9 cellular contexts compared by ENCODE assay signal in genomic region chr14:74613211-74613914, GRCh38. TPM values are rescaled to one million over a fixed set of nuclear protein-coding genes. Genes with fewer than 3 reads are reported as not detected.
DNase-seq lines count a peak whose midpoint lies in the region; ATAC-seq, FAIRE-seq and TF ChIP-seq lines count a peak whose summit lies in the region.
"Had no signal": no experiment of that assay in that cellular context is flagged by ENCODE, and none has a peak within 500 bp of the region (broad histone marks: within the 10 kb centered on the region; RNA-seq: fewer than 3 reads in every experiment).

No MANE protein-coding gene starts in this region.

- H3K27me3 ChIP-seq in CD4-positive, alpha-beta T cell (ENCODE audit: control insufficient read depth, insufficient read depth, low read length): no peaks in the 10 kb centered on the region
- no peaks in the 10 kb centered on the region for H3K27me3 ChIP-seq in mammary epithelial cell (ENCODE audit: insufficient read depth, low read length)

- no peaks in the 10 kb centered on the region for H3K9me3 ChIP-seq in CD4-positive, alpha-beta T cell (ENCODE audit: control insufficient read depth, low read length)
- no peaks in the 10 kb centered on the region for H3K9me3 ChIP-seq in mammary epithelial cell (replicated peaks; ENCODE audit: insufficient read depth, low read length)
- H3K9me3 ChIP-seq: esophagus muscularis mucosa had no signal

- in situ Hi-C loops in mammary epithelial cell (cut with MboI; ENCODE audit: low sequenced_read_pairs in 2 of 2): loop anchor here in 1 of 2 donors (25.0 kb wide), 1 partner anchor 174 kb away; no protein-coding TSS in a partner anchor

- peak; percentile 44 for FAIRE-seq in HTR-8/SVneo (lab: Jason Lieb, UNC)
- FAIRE-seq: bronchial epithelial cell had no signal

- H3K4me3 Mint-ChIP-seq in CD4-positive, alpha-beta T cell: peak overlapping the region; percentile 78
- H3K4me3 Mint-ChIP-seq in neural crest cell: peak overlapping the region; percentile 71

- H3K27ac Mint-ChIP-seq in CD4-positive, alpha-beta T cell: no peak overlapping the region
- no peak overlapping the region for H3K27ac Mint-ChIP-seq in neural crest cell (ENCODE audit: unreplicated experiment)

- H3K4me1 Mint-ChIP-seq in CD4-positive, alpha-beta T cell (ENCODE audit: low read depth): peaks cover 38% of the 10 kb centered on the region
- peaks cover 15% of the 10 kb centered on the region for H3K4me1 Mint-ChIP-seq in neural crest cell

- H3K79me2 ChIP-seq in mammary epithelial cell (ENCODE audit: insufficient read depth, low read length): peaks cover 54% of the 10 kb centered on the region

- no peaks in the 10 kb centered on the region for H3K36me3 ChIP-seq in mammary epithelial cell (ENCODE audit: insufficient read depth, low read length)
- H3K36me3 ChIP-seq: esophagus muscularis mucosa had no signal

- TF ChIP-seq CTCF in CD4-positive, alpha-beta T cell (IDR thresholded peaks at IDR 0.05): no peak
- TF ChIP-seq CTCF in mammary epithelial cell (conservative IDR thresholded peaks at IDR 0.05 in 1 of 2, IDR thresholded peaks at IDR 0.05 in 1 of 2; ENCODE audit: extremely low read depth in 1 of 2, insufficient read depth in 1 of 2, low read depth in 1 of 2, low read length in 2 of 2): no peak
- TF ChIP-seq CTCF in neural crest cell (conservative IDR thresholded peaks at IDR 0.05): no peak

- CTCF ChIA-PET in CD4-positive, alpha-beta T cell (lab: Charles Lee): interaction anchor here (0.5 to 2.2 kb wide), 16 partner anchors 10 to 1552 kb away, joined by 3 to 17 read pairs (median 4); partner anchors contain the start of gene YLPM1
- CTCF ChIA-PET in mammary epithelial cell (lab: Charles Lee; ENCODE audit: low non-redundant PET): interaction anchor here (0.6 kb wide), 1 partner anchor 44 kb away, joined by 6 read pairs; no protein-coding TSS in a partner anchor

- no peak overlapping the region for H2AFZ ChIP-seq in mammary epithelial cell (ENCODE audit: low read depth, low read length)

- no peak for DNase-seq in CD4-positive, alpha-beta T cell
- DNase-seq in HTR-8/SVneo (ENCODE audit: insufficient read length, low spot score) (no peak), mammary epithelial cell (no peak), neural crest cell (ENCODE audit: low read depth, low spot score) (no peak), NCI-H1105 treated with DMSO at 0.1 percent for 48 hours (lab: John Stamatoyannopoulos, UW) (no peak), DMS153 treated with DMSO at 0.1 percent for 48 hours (lab: John Stamatoyannopoulos, UW; ENCODE audit: unreplicated experiment) (no peak)

- dilution Hi-C loops in mammary epithelial cell (cut with HindIII; ENCODE audit: low sequenced_read_pairs): no loop called here

- peaks cover 84% of the 10 kb centered on the region for H3K4me1 ChIP-seq in mammary epithelial cell (ENCODE audit: insufficient read depth, low read length)

- 82% methylated on average over 14 of the region's 16 CpGs for WGBS in mammary epithelial cell (ENCODE audit: low coverage, missing lambda C conversion rate)

- no peak for ATAC-seq in CD4-positive, alpha-beta T cell (ENCODE audit: poor library complexity)
- ATAC-seq in HG03565 (IDR thresholded peaks at IDR 0.05; ENCODE audit: unreplicated experiment): no peak

- intact Hi-C loops in CD4-positive, alpha-beta T cell (cut with DNase I, micrococcal nuclease): loop anchor here in 1 of 2 experiments (2.0 to 5.0 kb wide), 2 partner anchors 251 to 1364 kb away; no protein-coding TSS in a partner anchor
- intact Hi-C loops in mammary epithelial cell (cut with micrococcal nuclease): loop anchor here (5.0 kb wide), 1 partner anchor 34 kb away; no protein-coding TSS in a partner anchor

- BruUV-seq in mammary epithelial cell (replicated peaks; lab: Mats Ljungman, UMichigan): no TSS peak

- peak overlapping the region; percentile 19 for H3K4me2 ChIP-seq in mammary epithelial cell (ENCODE audit: insufficient read depth, low read depth, low read length)

- POLR2A ChIA-PET in CD4-positive, alpha-beta T cell (lab: Charles Lee): interaction anchor here (0.6 to 1.8 kb wide), 3 partner anchors 22 to 150 kb away, joined by 3 to 12 read pairs (median 3); partner anchors contain the start of genes ISCA2, NPC2 and YLPM1

- H3K27me3 Mint-ChIP-seq in CD4-positive, alpha-beta T cell: peaks cover 14% of the 10 kb centered on the region
- H3K27me3 Mint-ChIP-seq in neural crest cell (ENCODE audit: low read depth): peaks cover 66% of the 10 kb centered on the region

- no peaks in the 10 kb centered on the region for H3K36me3 Mint-ChIP-seq in CD4-positive, alpha-beta T cell (ENCODE audit: low read depth)
- H3K36me3 Mint-ChIP-seq in neural crest cell (ENCODE audit: low read depth): no peaks in the 10 kb centered on the region

- H4K20me1 ChIP-seq in mammary epithelial cell (ENCODE audit: insufficient read depth, low read length): no peaks in the 10 kb centered on the region

- no peaks in the 10 kb centered on the region for H3K9me3 Mint-ChIP-seq in CD4-positive, alpha-beta T cell
- H3K9me3 Mint-ChIP-seq in neural crest cell: no peaks in the 10 kb centered on the region

- H3K4me3 ChIP-seq in mammary epithelial cell (replicated peaks in 1 of 3; ENCODE audit: insufficient read depth in 1 of 3, low read depth in 2 of 3, low read length in 3 of 3): no peak overlapping the region

- H3K9ac ChIP-seq in mammary epithelial cell (ENCODE audit: insufficient read depth, low read length): no peak overlapping the region

- no peak overlapping the region for H3K27ac ChIP-seq in CD4-positive, alpha-beta T cell (ENCODE audit: low read depth, low read length)
- H3K27ac ChIP-seq in mammary epithelial cell (ENCODE audit: insufficient read depth, low read depth, low read length): no peak overlapping the region

RNA-seq across cellular contexts. Expression of gene LTBP2, which starts 1.3 kb away (rescaled TPM):
- under 1 TPM; 0.45 to 0.47 TPM for total RNA-seq in CD4-positive, alpha-beta T cell
- total RNA-seq in mammary epithelial cell (100 to 1,000 TPM; 104 to 322 TPM), neural crest cell (0.93 and 1.3 TPM in 2 replicates)
- polyA plus RNA-seq in mammary epithelial cell: 56.3 TPM
- polyA minus RNA-seq in mammary epithelial cell: 131 TPM

Comparison
In these comparisons a context has a peak if more than half of its experiments do, and no peak if none do; other contexts are left out.
1. RNA of gene LTBP2, which starts 1.3 kb away (total RNA-seq): 104 to 322 TPM in mammary epithelial cell; 0.93 to 1.3 TPM in neural crest cell and 0.45 to 0.47 TPM in CD4-positive, alpha-beta T cell; every median in the first group is over 10 times any median in the second.